ENCODE assay signal across 18 cellular contexts in the genomic region with DNA sequence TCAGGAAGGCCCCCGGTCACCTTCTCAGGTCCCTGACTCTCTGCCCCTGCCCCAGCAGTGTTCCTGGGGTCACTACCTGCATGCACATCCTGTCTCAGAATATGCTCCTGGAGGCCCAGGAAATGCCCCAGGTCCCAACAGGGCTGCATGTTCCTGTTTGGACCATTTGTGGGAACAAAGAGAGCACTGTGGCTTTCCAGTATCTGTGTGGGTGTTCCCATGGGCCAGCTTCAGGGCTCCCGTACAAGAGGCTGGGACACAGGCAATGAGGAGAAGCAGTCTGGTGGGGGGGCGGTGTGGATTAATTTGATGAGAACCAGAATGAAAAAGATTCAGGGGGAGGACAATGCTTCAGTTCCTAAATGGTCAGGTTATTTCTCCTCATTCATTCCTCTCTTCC.
DNase-seq lines count a peak whose midpoint lies in the region; ATAC-seq lines count a peak whose summit lies in the region.
"Had no signal": no experiment of that assay in that cellular context is flagged by ENCODE, and none has a peak within 500 bp of the region (broad histone marks: within the 10 kb centered on the region; RNA-seq: fewer than 3 reads in every experiment).

No MANE protein-coding gene starts in this region.

- no peak for ATAC-seq in activated CD8-positive, alpha-beta memory T cell treated with anti-CD3 and anti-CD28 coated beads, Interleukin-2, amount 10 ng/mL, durations not matched to agents 7 days and 5 days
- no peak for ATAC-seq in naive thymus-derived CD4-positive, alpha-beta T cell
- no peak for ATAC-seq in HG03025 (IDR thresholded peaks at IDR 0.05; ENCODE audit: low FRiP score, unreplicated experiment)

- no peak overlapping the region for H3K4me3 ChIP-seq in CD4-positive, alpha-beta memory T cell (ENCODE audit: low read length in 2 of 2)
- H3K4me3 ChIP-seq in naive thymus-derived CD4-positive, alpha-beta T cell (ENCODE audit: low read length): no peak overlapping the region
- no peak overlapping the region for H3K4me3 ChIP-seq in effector memory CD4-positive, alpha-beta T cell (ENCODE audit: insufficient read depth, low read depth, low read length, poor library complexity, severe bottlenecking)

- DNase-seq in activated CD8-positive, alpha-beta memory T cell treated with anti-CD3 and anti-CD28 coated beads, Interleukin-2, amount 10 ng/mL, durations not matched to agents 7 days and 5 days: no peak
- DNase-seq in activated CD8-positive, alpha-beta memory T cell treated with anti-CD3 and anti-CD28 coated beads, Interleukin-2, amount 50 U/mL, for 4 hours: no peak
- DNase-seq in CD4-positive, alpha-beta memory T cell: no peak
- peak; percentile 57 for DNase-seq in COR-L47 (lab: John Stamatoyannopoulos, UW)
- DNase-seq in naive thymus-derived CD4-positive, alpha-beta T cell: no peak
- DNase-seq in effector memory CD4-positive, alpha-beta T cell: no peak
- DNase-seq: CD8-positive, alpha-beta memory T cell; DMS79; GOT3; HCEC 1CT; IMR-90; NCI-H2029; NCI-H226; NK-92 treated with Interleukin-12 subunit alpha and Interleukin-12 subunit beta, amount 100 ng/mL, for 24 hours; SHP77 treated with DMSO at 0.1 percent for 48 hours had no signal

- H3K4me1 ChIP-seq in CD4-positive, alpha-beta memory T cell (ENCODE audit: insufficient read depth, low read length): peaks cover 56% of the 10 kb centered on the region
- H3K4me1 ChIP-seq in naive thymus-derived CD4-positive, alpha-beta T cell (ENCODE audit: control insufficient read depth in 2 of 2, insufficient read depth in 2 of 2, low read length in 2 of 2): peaks cover 11 to 48% of the 10 kb centered on the region in 2 donors
- H3K4me1 ChIP-seq in effector memory CD4-positive, alpha-beta T cell (ENCODE audit: control insufficient read depth, insufficient read depth, low read length, poor library complexity, severe bottlenecking): peaks cover 17% of the 10 kb centered on the region

- H3K27me3 Mint-ChIP-seq in activated CD8-positive, alpha-beta memory T cell treated with anti-CD3 and anti-CD28 coated beads, Interleukin-2, amount 10 ng/mL, durations not matched to agents 7 days and 5 days: no peaks in the 10 kb centered on the region
- no peaks in the 10 kb centered on the region for H3K27me3 Mint-ChIP-seq in CD4-positive, alpha-beta memory T cell
- no peaks in the 10 kb centered on the region for H3K27me3 Mint-ChIP-seq in naive thymus-derived CD4-positive, alpha-beta T cell

- no peak overlapping the region for H3K4me3 Mint-ChIP-seq in activated CD8-positive, alpha-beta memory T cell treated with anti-CD3 and anti-CD28 coated beads, Interleukin-2, amount 10 ng/mL, durations not matched to agents 7 days and 5 days
- H3K4me3 Mint-ChIP-seq in CD4-positive, alpha-beta memory T cell: no peak overlapping the region
- peak overlapping the region in 4 of 10 donors; percentile 36 to 65 (median 46) for H3K4me3 Mint-ChIP-seq in naive thymus-derived CD4-positive, alpha-beta T cell

- CTCF ChIA-PET in activated CD8-positive, alpha-beta memory T cell treated with anti-CD3 and anti-CD28 coated beads, Interleukin-2, amount 10 ng/mL, durations not matched to agents 7 days and 5 days (lab: Charles Lee): interaction anchor here (1.0 to 1.9 kb wide), 2 partner anchors 24 to 50 kb away, joined by 3 to 6 read pairs; no protein-coding TSS in a partner anchor
- CTCF ChIA-PET in CD4-positive, alpha-beta memory T cell (lab: Charles Lee; ENCODE audit: partially characterized antibody): interaction anchor here (1.6 kb wide), 1 partner anchor 52 kb away, joined by 4 read pairs; no protein-coding TSS in a partner anchor
- CTCF ChIA-PET in naive thymus-derived CD4-positive, alpha-beta T cell (lab: Charles Lee): no interaction called here

- POLR2A ChIA-PET in CD4-positive, alpha-beta memory T cell (lab: Charles Lee; ENCODE audit: partially characterized antibody): interaction anchor here (1.0 kb wide), 1 partner anchor 23 kb away, joined by 5 read pairs; no protein-coding TSS in a partner anchor
- POLR2A ChIA-PET in naive thymus-derived CD4-positive, alpha-beta T cell (lab: Charles Lee): no interaction called here

- no peaks in the 10 kb centered on the region for H3K27me3 ChIP-seq in CD4-positive, alpha-beta memory T cell (ENCODE audit: insufficient read depth, low read length)
- no peaks in the 10 kb centered on the region for H3K27me3 ChIP-seq in naive thymus-derived CD4-positive, alpha-beta T cell (ENCODE audit: control insufficient read depth in 2 of 2, insufficient read depth in 2 of 2, low read length in 2 of 2)
- H3K27me3 ChIP-seq in effector memory CD4-positive, alpha-beta T cell (replicated peaks; ENCODE audit: control insufficient read depth, insufficient read depth, low read length, poor library complexity, severe bottlenecking): no peaks in the 10 kb centered on the region

- H3K4me1 Mint-ChIP-seq in activated CD8-positive, alpha-beta memory T cell treated with anti-CD3 and anti-CD28 coated beads, Interleukin-2, amount 10 ng/mL, durations not matched to agents 7 days and 5 days: peaks cover 55% of the 10 kb centered on the region
- H3K4me1 Mint-ChIP-seq in CD4-positive, alpha-beta memory T cell: peaks cover 27 to 62% (median 46%) of the 10 kb centered on the region in 4 donors
- peaks cover 35 to 72% (median 56%) of the 10 kb centered on the region in 7 donors for H3K4me1 Mint-ChIP-seq in naive thymus-derived CD4-positive, alpha-beta T cell

- no peaks in the 10 kb centered on the region for H3K9me3 Mint-ChIP-seq in activated CD8-positive, alpha-beta memory T cell treated with anti-CD3 and anti-CD28 coated beads, Interleukin-2, amount 10 ng/mL, durations not matched to agents 7 days and 5 days (ENCODE audit: low read depth)
- H3K9me3 Mint-ChIP-seq in CD4-positive, alpha-beta memory T cell: no peaks in the 10 kb centered on the region
- H3K9me3 Mint-ChIP-seq in naive thymus-derived CD4-positive, alpha-beta T cell: no peaks in the 10 kb centered on the region
- H3K9me3 Mint-ChIP-seq: CD8-positive, alpha-beta memory T cell had no signal

- H3K36me3 Mint-ChIP-seq in activated CD8-positive, alpha-beta memory T cell treated with anti-CD3 and anti-CD28 coated beads, Interleukin-2, amount 10 ng/mL, durations not matched to agents 7 days and 5 days: peaks cover 3% of the 10 kb centered on the region
- no peaks in the 10 kb centered on the region for H3K36me3 Mint-ChIP-seq in CD4-positive, alpha-beta memory T cell
- peaks cover 0 to 12% (median 0%) of the 10 kb centered on the region in 5 donors for H3K36me3 Mint-ChIP-seq in naive thymus-derived CD4-positive, alpha-beta T cell

- peak overlapping the region; percentile 38 for H3K27ac Mint-ChIP-seq in activated CD8-positive, alpha-beta memory T cell treated with anti-CD3 and anti-CD28 coated beads, Interleukin-2, amount 10 ng/mL, durations not matched to agents 7 days and 5 days
- peak overlapping the region in 5 of 7 donors; percentile 23 to 67 (median 53) for H3K27ac Mint-ChIP-seq in CD4-positive, alpha-beta memory T cell
- H3K27ac Mint-ChIP-seq in naive thymus-derived CD4-positive, alpha-beta T cell: peak overlapping the region in 8 of 9 donors; percentile 21 to 93 (median 81)

- no peaks in the 10 kb centered on the region for H3K9me3 ChIP-seq in CD4-positive, alpha-beta memory T cell (ENCODE audit: control insufficient read depth in 1 of 2, low read length in 2 of 2)
- H3K9me3 ChIP-seq in naive thymus-derived CD4-positive, alpha-beta T cell (ENCODE audit: control insufficient read depth in 2 of 3, low read length in 3 of 3): no peaks in the 10 kb centered on the region
- no peaks in the 10 kb centered on the region for H3K9me3 ChIP-seq in effector memory CD4-positive, alpha-beta T cell (ENCODE audit: control insufficient read depth, low read length)

- intact Hi-C loops in CD4-positive, alpha-beta memory T cell (cut with micrococcal nuclease): no loop called here
- intact Hi-C loops in naive thymus-derived CD4-positive, alpha-beta T cell (cut with micrococcal nuclease): no loop called here

- H3K36me3 ChIP-seq in CD4-positive, alpha-beta memory T cell (ENCODE audit: insufficient read depth, low read length): no peaks in the 10 kb centered on the region
- no peaks in the 10 kb centered on the region for H3K36me3 ChIP-seq in naive thymus-derived CD4-positive, alpha-beta T cell (ENCODE audit: control insufficient read depth in 2 of 3, insufficient read depth in 3 of 3, low read length in 3 of 3)
- no peaks in the 10 kb centered on the region for H3K36me3 ChIP-seq in effector memory CD4-positive, alpha-beta T cell (ENCODE audit: control insufficient read depth, insufficient read depth, low read length)

- H3K27ac ChIP-seq in CD4-positive, alpha-beta memory T cell (ENCODE audit: low read depth, low read length): no peak overlapping the region
- H3K27ac ChIP-seq in naive thymus-derived CD4-positive, alpha-beta T cell (ENCODE audit: low read depth, low read length): no peak overlapping the region
- H3K27ac ChIP-seq in effector memory CD4-positive, alpha-beta T cell (ENCODE audit: insufficient read depth, low read length, poor library complexity, severe bottlenecking): no peak overlapping the region
- H3K27ac ChIP-seq: KMS-11, RWPE1 had no signal
